1 cellular context compared by ENCODE assay signal in the genomic region with DNA sequence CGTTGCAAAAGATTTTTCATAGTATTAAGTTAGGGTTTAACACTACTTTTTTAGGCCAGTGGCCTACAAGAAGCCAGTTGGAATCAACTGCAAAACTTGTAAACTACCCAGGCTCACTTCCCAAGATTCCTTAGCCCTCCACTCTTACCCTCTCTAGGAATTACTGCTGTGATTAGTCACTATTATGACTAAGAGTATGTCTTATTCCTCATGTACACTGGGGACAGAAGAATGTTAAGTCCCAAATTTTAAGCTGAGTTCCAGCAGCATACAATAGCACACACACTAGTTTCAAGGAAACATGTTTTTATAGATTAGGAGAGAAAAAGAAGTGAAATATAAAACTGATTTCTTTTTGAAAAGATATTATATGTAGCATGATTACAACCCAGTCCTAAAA.
TF ChIP-seq lines count a peak whose summit lies in the region.

No MANE protein-coding gene starts in this region.

TF ChIP-seq in K562, 482 proteins besides CTCF, POLR2A, EP300 and RAD21 (continued from another document):
- no peak for TF ChIP-seq AFF1 (IDR thresholded peaks at IDR 0.05; ENCODE audit: low read depth in 1 of 2, partially characterized antibody in 2 of 2)
- no peak for TF ChIP-seq FUS (optimal IDR thresholded peaks at IDR 0.05; ENCODE audit: low read depth, low read length)
- no peak for TF ChIP-seq FOXM1 (IDR thresholded peaks at IDR 0.05; ENCODE audit: low read depth)
- no peak for TF ChIP-seq FOXM1 (CRISPR knock-in tag; IDR thresholded peaks at IDR 0.05; ENCODE audit: low read depth)
- TF ChIP-seq IRF9 (tag; IDR thresholded peaks at IDR 0.05) = no peak
- no peak for TF ChIP-seq PREB (CRISPR knock-in tag; IDR thresholded peaks at IDR 0.05)
- no peak for TF ChIP-seq MEF2D (tag; conservative IDR thresholded peaks at IDR 0.05; ENCODE audit: low read depth)
- TF ChIP-seq MYC (IDR thresholded peaks at IDR 0.05; ENCODE audit: low read depth, low read length) = no peak
- no peak for TF ChIP-seq MYC (CRISPR knock-in tag; IDR thresholded peaks at IDR 0.05; ENCODE audit: borderline replicate concordance, low read depth)
- TF ChIP-seq ZFPM2 (CRISPR knock-in tag; IDR thresholded peaks at IDR 0.05) = no peak
- no peak for TF ChIP-seq CREB3 (tag; conservative IDR thresholded peaks at IDR 0.05; ENCODE audit: low read depth)
- TF ChIP-seq ZNF592 (IDR thresholded peaks at IDR 0.05) = no peak
- TF ChIP-seq KHSRP (IDR thresholded peaks at IDR 0.05) = no peak
- TF ChIP-seq, protein P1, sequence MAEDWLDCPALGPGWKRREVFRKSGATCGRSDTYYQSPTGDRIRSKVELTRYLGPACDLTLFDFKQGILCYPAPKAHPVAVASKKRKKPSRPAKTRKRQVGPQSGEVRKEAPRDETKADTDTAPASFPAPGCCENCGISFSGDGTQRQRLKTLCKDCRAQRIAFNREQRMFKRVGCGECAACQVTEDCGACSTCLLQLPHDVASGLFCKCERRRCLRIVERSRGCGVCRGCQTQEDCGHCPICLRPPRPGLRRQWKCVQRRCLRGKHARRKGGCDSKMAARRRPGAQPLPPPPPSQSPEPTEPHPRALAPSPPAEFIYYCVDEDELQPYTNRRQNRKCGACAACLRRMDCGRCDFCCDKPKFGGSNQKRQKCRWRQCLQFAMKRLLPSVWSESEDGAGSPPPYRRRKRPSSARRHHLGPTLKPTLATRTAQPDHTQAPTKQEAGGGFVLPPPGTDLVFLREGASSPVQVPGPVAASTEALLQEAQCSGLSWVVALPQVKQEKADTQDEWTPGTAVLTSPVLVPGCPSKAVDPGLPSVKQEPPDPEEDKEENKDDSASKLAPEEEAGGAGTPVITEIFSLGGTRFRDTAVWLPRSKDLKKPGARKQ (CRISPR knock-in tag; IDR thresholded peaks at IDR 0.05) = no peak
- TF ChIP-seq ATF3 (IDR thresholded peaks at IDR 0.05) = no peak
- no peak for TF ChIP-seq ATF3 (CRISPR knock-in tag; conservative IDR thresholded peaks at IDR 0.05)
- TF ChIP-seq TCF3 (CRISPR knock-in tag; IDR thresholded peaks at IDR 0.05) = no peak
- no peak for TF ChIP-seq CREM (IDR thresholded peaks at IDR 0.05; ENCODE audit: low read depth)
- no peak for TF ChIP-seq NR2F6 (CRISPR knock-in tag; IDR thresholded peaks at IDR 0.05)
- no peak for TF ChIP-seq PCBP1 (IDR thresholded peaks at IDR 0.05; ENCODE audit: low read depth, low read length, poor library complexity, severe bottlenecking)
- TF ChIP-seq, protein P2, sequence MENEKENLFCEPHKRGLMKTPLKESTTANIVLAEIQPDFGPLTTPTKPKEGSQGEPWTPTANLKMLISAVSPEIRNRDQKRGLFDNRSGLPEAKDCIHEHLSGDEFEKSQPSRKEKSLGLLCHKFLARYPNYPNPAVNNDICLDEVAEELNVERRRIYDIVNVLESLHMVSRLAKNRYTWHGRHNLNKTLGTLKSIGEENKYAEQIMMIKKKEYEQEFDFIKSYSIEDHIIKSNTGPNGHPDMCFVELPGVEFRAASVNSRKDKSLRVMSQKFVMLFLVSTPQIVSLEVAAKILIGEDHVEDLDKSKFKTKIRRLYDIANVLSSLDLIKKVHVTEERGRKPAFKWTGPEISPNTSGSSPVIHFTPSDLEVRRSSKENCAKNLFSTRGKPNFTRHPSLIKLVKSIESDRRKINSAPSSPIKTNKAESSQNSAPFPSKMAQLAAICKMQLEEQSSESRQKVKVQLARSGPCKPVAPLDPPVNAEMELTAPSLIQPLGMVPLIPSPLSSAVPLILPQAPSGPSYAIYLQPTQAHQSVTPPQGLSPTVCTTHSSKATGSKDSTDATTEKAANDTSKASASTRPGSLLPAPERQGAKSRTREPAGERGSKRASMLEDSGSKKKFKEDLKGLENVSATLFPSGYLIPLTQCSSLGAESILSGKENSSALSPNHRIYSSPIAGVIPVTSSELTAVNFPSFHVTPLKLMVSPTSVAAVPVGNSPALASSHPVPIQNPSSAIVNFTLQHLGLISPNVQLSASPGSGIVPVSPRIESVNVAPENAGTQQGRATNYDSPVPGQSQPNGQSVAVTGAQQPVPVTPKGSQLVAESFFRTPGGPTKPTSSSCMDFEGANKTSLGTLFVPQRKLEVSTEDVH (IDR thresholded peaks at IDR 0.05; ENCODE audit: low read depth, partially characterized antibody) = no peak
